ENCODE assay signal across 8 cellular contexts in genomic region chr4:118835896-118836762, GRCh38. TPM values are rescaled to one million over a fixed set of nuclear protein-coding genes. Genes with fewer than 3 reads are reported as not detected.
DNase-seq lines count a peak whose midpoint lies in the region; ATAC-seq and TF ChIP-seq lines count a peak whose summit lies in the region.

Gene SEC24D (minus strand): TSS chr4:118836126. CDS start chr4:118833696, 2,430 bp downstream.

- H3K4me3 ChIP-seq in AG10803 (ENCODE audit: low read length) = peak within 1 kb of the TSS; percentile 91

- H3K27ac Mint-ChIP-seq in activated CD4-positive, alpha-beta T cell treated with anti-CD3 and anti-CD28 coated beads for 36 hours = peak within 1 kb of the TSS; percentile 98

- H3K4me3 Mint-ChIP-seq in activated CD4-positive, alpha-beta T cell treated with anti-CD3 and anti-CD28 coated beads for 36 hours = peak within 1 kb of the TSS; percentile 86

- H3K36me3 Mint-ChIP-seq in activated CD4-positive, alpha-beta T cell treated with anti-CD3 and anti-CD28 coated beads for 36 hours (ENCODE audit: low read depth) = peaks cover 14% of the 10 kb centered on the region

- ATAC-seq in GM18909 (IDR thresholded peaks at IDR 0.05; ENCODE audit: poor library complexity, unreplicated experiment) = peak; percentile 78
- peak; percentile 69 for ATAC-seq in HG03159 (IDR thresholded peaks at IDR 0.05; ENCODE audit: unreplicated experiment)
- ATAC-seq in activated CD4-positive, alpha-beta T cell treated with anti-CD3 and anti-CD28 coated beads for 36 hours = peak; percentile 88

- POLR2A ChIA-PET in activated CD4-positive, alpha-beta T cell treated with anti-CD3 and anti-CD28 coated beads for 36 hours (lab: Charles Lee) = interaction anchor here (0.6 kb wide), 1 partner anchor 13 kb away, joined by 3 read pairs; no protein-coding TSS in a partner anchor

- TF ChIP-seq CTCF in AG10803 (conservative IDR thresholded peaks at IDR 0.05; ENCODE audit: low read length) = no peak; the same call in 1 of the 2 replicates

- DNase-seq in AG10803 (ENCODE audit: low read depth) = peak; percentile 85
- peak; percentile 75 for DNase-seq in NCI-H226
- DNase-seq in activated CD4-positive, alpha-beta T cell treated with anti-CD3 and anti-CD28 coated beads for 36 hours = peak; percentile 91
- DNase-seq in kidney tubule cell (ENCODE audit: low spot score) = peak; percentile 91
- DNase-seq in stimulated activated CD4-positive, alpha-beta T cell treated with anti-CD3 and anti-CD28 coated beads, Interleukin-1b, Interleukin-23, amount 100 ng/mL, for 24 hours (ENCODE audit: low read depth in 4 of 4, low spot score in 1 of 4) = peak; percentile 62 to 78 (median 70)

- H3K9me3 Mint-ChIP-seq in activated CD4-positive, alpha-beta T cell treated with anti-CD3 and anti-CD28 coated beads for 36 hours (ENCODE audit: low read depth) = no peaks in the 10 kb centered on the region

- peak within 1 kb of the TSS; percentile 34 for H3K27ac ChIP-seq in cingulate gyrus (ENCODE audit: low read depth, low read length)

- H3K27me3 Mint-ChIP-seq in activated CD4-positive, alpha-beta T cell treated with anti-CD3 and anti-CD28 coated beads for 36 hours = no peaks in the 10 kb centered on the region

- peaks cover 19% of the 10 kb centered on the region for H3K4me1 Mint-ChIP-seq in activated CD4-positive, alpha-beta T cell treated with anti-CD3 and anti-CD28 coated beads for 36 hours

- intact Hi-C loops in activated CD4-positive, alpha-beta T cell treated with anti-CD3 and anti-CD28 coated beads for 36 hours (cut with DNase I, micrococcal nuclease) = loop anchor here (1.0 to 5.0 kb wide), 8 partner anchors 14 to 618 kb away; partner anchors contain the start of genes METTL14 (in 1 of the 2) and USP53 (in 1 of the 2)

- CTCF ChIA-PET in activated CD4-positive, alpha-beta T cell treated with anti-CD3 and anti-CD28 coated beads for 36 hours (lab: Charles Lee) = interaction anchor here (3.7 kb wide), 1 partner anchor 29 kb away, joined by 11 read pairs; no protein-coding TSS in a partner anchor

RNA-seq across cellular contexts. Expression of gene SEC24D, which starts in this region (rescaled TPM):
- total RNA-seq in activated CD4-positive, alpha-beta T cell treated with anti-CD3 and anti-CD28 coated beads for 36 hours = 10 to 100 TPM; 28.5 to 33.0 TPM

Comparison
In these comparisons a context has a peak if more than half of its experiments do, and no peak if none do; other contexts are left out.
1. Peak in every context shown above with its lines: DNase-seq, ATAC-seq, H3K4me3 ChIP-seq and H3K27ac ChIP-seq.